In the genomic region with DNA sequence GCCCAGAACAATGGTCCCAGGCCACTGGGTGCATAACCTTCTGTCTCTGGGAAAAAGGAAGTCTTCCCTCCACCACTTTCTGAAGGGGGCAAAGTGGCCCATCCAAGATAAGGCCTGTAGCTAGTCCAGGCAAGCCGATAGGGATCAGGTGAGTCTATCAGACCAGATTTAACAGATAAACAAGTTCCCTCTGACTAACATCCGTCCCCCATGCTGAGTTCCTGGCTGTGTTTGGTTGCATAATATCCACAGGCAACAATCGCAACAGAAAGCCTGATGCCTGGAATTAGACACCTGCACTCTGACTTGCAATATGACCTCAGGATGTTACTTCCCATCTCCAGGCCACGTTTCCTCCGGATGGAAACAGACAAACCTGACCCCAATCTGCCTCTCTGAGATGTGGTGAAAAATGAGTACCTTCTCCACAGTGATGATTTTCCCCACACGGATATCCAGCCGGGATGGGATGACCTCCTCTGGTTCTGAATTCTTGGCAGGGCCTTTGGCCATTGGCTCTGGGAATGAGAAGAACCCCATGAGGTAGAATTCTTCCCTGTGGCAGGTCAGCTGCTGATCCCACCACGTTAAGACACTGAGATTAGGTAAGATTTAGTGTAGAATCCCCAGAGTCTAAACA, we compare ENCODE assay signal across 2 cellular contexts.
TF ChIP-seq lines count a peak whose summit lies in the region.

No MANE protein-coding gene starts in this region.

TF ChIP-seq in GM23338, 12 proteins besides CTCF, POLR2A, EP300 and RAD21:
- TF ChIP-seq POLR2AphosphoS5 (IDR thresholded peaks at IDR 0.05; ENCODE audit: low read depth) (0 out of 2 replicates have a peak, but pooled peaks have one; percentile 19), ZNF331 (CRISPR knock-in tag; IDR thresholded peaks at IDR 0.05; ENCODE audit: low read depth) (no peak)

TF ChIP-seq in H1, 55 proteins besides CTCF, POLR2A, EP300 and RAD21:
- TF ChIP-seq PHF8 (conservative IDR thresholded peaks at IDR 0.05; ENCODE audit: low read depth, low read length) (no peak), POLR2AphosphoS5 (IDR thresholded peaks at IDR 0.05; ENCODE audit: low read depth, low read length) (0 out of 2 replicates have a peak, but pooled peaks have one; percentile 16)
